ENCODE assay signal across 20 cellular contexts in the genomic region with DNA sequence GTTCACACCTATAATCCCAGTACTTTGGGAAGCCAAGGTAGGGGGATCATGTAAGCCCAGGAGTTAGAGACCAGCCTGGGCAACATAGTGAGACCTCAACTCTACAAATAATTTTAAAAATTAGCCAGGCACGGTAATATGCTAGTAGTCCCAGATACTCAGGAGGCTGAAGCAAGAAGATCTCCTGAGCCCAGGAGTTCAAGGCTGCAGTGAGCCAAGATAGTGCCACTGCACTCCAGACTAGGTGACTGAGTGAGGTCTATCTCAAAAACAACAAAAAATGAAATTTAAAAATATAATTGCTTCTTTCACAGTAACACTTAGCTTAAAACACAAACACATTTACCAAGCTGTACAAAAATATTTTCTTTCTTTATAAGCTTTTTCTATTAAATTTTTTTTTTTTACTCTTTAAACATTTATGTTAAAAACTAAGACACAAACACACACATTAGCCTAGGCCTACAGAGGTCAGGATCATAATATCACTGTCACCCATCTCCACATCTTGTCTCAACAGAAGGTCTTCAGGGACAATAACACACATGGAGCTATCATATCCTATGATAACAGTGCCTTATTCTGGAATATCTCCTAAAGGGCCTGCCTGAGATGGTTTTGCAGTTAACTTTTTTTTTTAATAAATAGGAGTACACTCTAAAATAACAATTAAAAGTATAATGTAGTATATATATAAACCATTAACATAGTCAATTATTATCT. TPM values are rescaled to one million over a fixed set of nuclear protein-coding genes. Genes with fewer than 3 reads are reported as not detected.
DNase-seq lines count a peak whose midpoint lies in the region; ATAC-seq, FAIRE-seq and TF ChIP-seq lines count a peak whose summit lies in the region.
"Had no signal": no experiment of that assay in that cellular context is flagged by ENCODE, and none has a peak within 500 bp of the region (broad histone marks: within the 10 kb centered on the region; RNA-seq: fewer than 3 reads in every experiment).

No MANE protein-coding gene starts in this region.

- WGBS in prostate gland: 67% methylated on average over 1 of the region's 1 CpG

- peak; percentile 46 to 88 for DNase-seq in erythroblast (lab: John Stamatoyannopoulos, UW)
- DNase-seq in prostate gland (ENCODE audit: low spot score): no peak
- DNase-seq in KG1 (lab: John Stamatoyannopoulos, UW): no peak
- no peak for DNase-seq in activated CD8-positive, alpha-beta memory T cell treated with anti-CD3 and anti-CD28 coated beads, Interleukin-2, amount 50 U/mL, for 48 hours
- DNase-seq in left ventricle myocardium superior: no peak
- DNase-seq: CD4-positive, alpha-beta T cell; CD8-positive, alpha-beta memory T cell; DMS 273 treated with DMSO at 0.1 percent for 48 hours; DMS79; EL; GF-D8; GOT3; HFFc6 had no signal

- no peak for TF ChIP-seq CTCF in prostate gland (IDR thresholded peaks at IDR 0.05)

- H3K27me3 ChIP-seq in prostate gland (replicated peaks; ENCODE audit: insufficient read depth): no peaks in the 10 kb centered on the region
- H3K27me3 ChIP-seq: BLaER1 had no signal

- H3K9me3 ChIP-seq in prostate gland: no peaks in the 10 kb centered on the region
- H3K9me3 ChIP-seq: BLaER1 had no signal

- no peak overlapping the region for H3K4me3 ChIP-seq in prostate gland
- H3K4me3 ChIP-seq: BLaER1, HAP-1 had no signal

- no peak for ATAC-seq in left ventricle myocardium superior

- peak overlapping the region; percentile 56 to 58 for H3K27ac ChIP-seq in prostate gland
- H3K27ac ChIP-seq: BLaER1 had no signal

- intact Hi-C loops in prostate gland (cut with DNase I): no loop called here
- intact Hi-C loops in left ventricle myocardium superior (cut with micrococcal nuclease): no loop called here

- H3K4me1 ChIP-seq in prostate gland (replicated peaks): peaks cover 4% of the 10 kb centered on the region
- H3K4me1 ChIP-seq: BLaER1 had no signal

- no peaks in the 10 kb centered on the region for H3K36me3 ChIP-seq in prostate gland
- H3K36me3 ChIP-seq: BLaER1, HAP-1 had no signal

- no peak for TF ChIP-seq POLR2A in erythroblast (IDR thresholded peaks at IDR 0.05; ENCODE audit: low read length)
- no peak for TF ChIP-seq POLR2A in prostate gland (IDR thresholded peaks at IDR 0.05)

- peak; percentile 17 for FAIRE-seq in G401.6 (lab: Jason Lieb, UNC)
- FAIRE-seq: A204.1, D721Med, GM12892, H54 had no signal

RNA-seq across cellular contexts. Expression of gene TESK2, which starts 43.9 kb away (rescaled TPM):
- 10 to 100 TPM; 21.4 to 26.4 TPM for total RNA-seq in prostate gland
- 1.9 TPM for total RNA-seq in left ventricle myocardium superior

RNA-seq across cellular contexts. Expression of gene CCDC163, which starts 52.8 kb away (rescaled TPM):
- total RNA-seq in prostate gland: 1 to 10 TPM; 1.6 to 1.7 TPM
- 0.30 TPM for total RNA-seq in left ventricle myocardium superior

RNA-seq across cellular contexts. Expression of gene MMACHC, which starts 53.0 kb away (rescaled TPM):
- total RNA-seq in prostate gland: 1 to 10 TPM; 5.2 to 6.7 TPM
- total RNA-seq in left ventricle myocardium superior: 24.7 TPM

Comparison
In these comparisons a context has a peak if more than half of its experiments do, and no peak if none do; other contexts are left out.
1. DNase-seq: peak in erythroblast (2 of 2); none in prostate gland (single experiment), KG1 (single experiment), activated CD8-positive, alpha-beta memory T cell treated with anti-CD3 and anti-CD28 coated beads, Interleukin-2, amount 50 U/mL, for 48 hours (single experiment) and left ventricle myocardium superior (single experiment).